In the genomic region with DNA sequence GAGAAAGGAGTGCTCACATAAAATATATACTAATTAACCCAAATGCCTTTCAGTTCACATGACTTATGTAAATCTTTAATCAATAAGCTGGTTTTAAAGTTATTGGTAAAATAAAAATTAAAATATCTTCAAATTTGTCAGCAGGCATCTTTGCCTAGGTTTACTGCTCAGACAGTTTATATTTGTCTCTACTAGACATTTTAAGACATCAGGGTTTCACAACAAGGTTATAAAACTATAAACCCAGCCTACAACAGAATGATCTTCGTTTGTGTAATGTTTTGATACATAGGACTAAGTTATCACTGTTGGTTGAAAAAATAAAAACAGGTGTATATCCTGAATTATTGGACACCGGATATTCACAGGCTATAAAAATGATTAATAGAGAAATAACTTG, we compare ENCODE assay signal across 10 cellular contexts.
"Had no signal": no experiment of that assay in that cellular context is flagged by ENCODE, and none has a peak within 500 bp of the region (broad histone marks: within the 10 kb centered on the region; RNA-seq: fewer than 3 reads in every experiment).

No MANE protein-coding gene starts in this region.

- H3K36me3 ChIP-seq: HAP-1 had no signal

- H2AFZ ChIP-seq: GM23248, GM23338 had no signal

- H3K27ac ChIP-seq: GM23248 had no signal

- ATAC-seq: GM23338 had no signal

- H3K4me2 ChIP-seq: GM23338 had no signal

- FAIRE-seq: H1, H54 had no signal

- DNase-seq: GM23248, GOT3, H7, H9, HCEC 1CT, HFFc6 had no signal

- H3K9ac ChIP-seq: GM23248 had no signal

- H3K4me3 ChIP-seq: GM23248, GM23338, HAP-1 had no signal
